In genomic region chr2:108719149-108720044, GRCh38 we compare ENCODE assay signal across 1 cellular context.
A peak's percentile ranks its signal among the peaks of the same experiment; 100 is the strongest.
TF ChIP-seq lines count a peak whose summit lies in the region.

Gene RANBP2 (plus strand): TSS chr2:108719482. CDS start chr2:108719607, 125 bp downstream.

TF ChIP-seq in HepG2, 621 proteins besides CTCF, POLR2A, EP300 and RAD21 (continued from another document and continues in another):
- TF ChIP-seq DBP (CRISPR knock-in tag; IDR thresholded peaks at IDR 0.05; ENCODE audit: not compliant biosample characterization): no peak
- peak; percentile 51 for TF ChIP-seq SKI (IDR thresholded peaks at IDR 0.05; ENCODE audit: partially characterized antibody)
- TF ChIP-seq ZNF782 (CRISPR knock-in tag; IDR thresholded peaks at IDR 0.05; ENCODE audit: borderline replicate concordance): peak; percentile 97
- peak; percentile 74; the same call in 1 of the 2 replicates for TF ChIP-seq ZNF138 (CRISPR knock-in tag; IDR thresholded peaks at IDR 0.05; ENCODE audit: low read depth)
- TF ChIP-seq, protein P1, sequence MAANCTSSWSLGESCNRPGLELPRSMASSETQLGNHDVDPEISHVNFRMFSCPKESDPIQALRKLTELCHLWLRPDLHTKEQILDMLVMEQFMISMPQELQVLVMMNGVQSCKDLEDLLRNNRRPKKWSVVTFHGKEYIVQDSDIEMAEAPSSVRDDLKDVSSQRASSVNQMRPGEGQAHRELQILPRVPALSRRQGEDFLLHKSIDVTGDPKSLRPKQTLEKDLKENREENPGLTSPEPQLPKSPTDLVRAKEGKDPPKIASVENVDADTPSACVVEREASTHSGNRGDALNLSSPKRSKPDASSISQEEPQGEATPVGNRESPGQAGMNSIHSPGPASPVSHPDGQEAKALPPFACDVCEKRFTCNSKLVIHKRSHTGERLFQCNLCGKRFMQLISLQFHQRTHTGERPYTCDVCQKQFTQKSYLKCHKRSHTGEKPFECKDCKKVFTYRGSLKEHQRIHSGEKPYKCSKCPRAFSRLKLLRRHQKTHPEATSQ (CRISPR knock-in tag; IDR thresholded peaks at IDR 0.05; ENCODE audit: borderline replicate concordance): peak; percentile 92
- no peak for TF ChIP-seq ZC3H4 (CRISPR knock-in tag; IDR thresholded peaks at IDR 0.05; ENCODE audit: borderline replicate concordance)
- peak; percentile 96 for TF ChIP-seq ZNF616 (CRISPR knock-in tag; IDR thresholded peaks at IDR 0.05; ENCODE audit: low read depth)
- 0 out of 2 replicates have a peak, but pooled peaks have one; percentile 13 for TF ChIP-seq ZNF121 (CRISPR knock-in tag; IDR thresholded peaks at IDR 0.05)
- TF ChIP-seq SPEN (CRISPR knock-in tag; IDR thresholded peaks at IDR 0.05; ENCODE audit: low read depth): peak; percentile 100
- 0 out of 2 replicates have a peak, but pooled peaks have one; percentile 81 for TF ChIP-seq ZNF672 (CRISPR knock-in tag; IDR thresholded peaks at IDR 0.05)
- TF ChIP-seq ZNF670 (CRISPR knock-in tag; IDR thresholded peaks at IDR 0.05; ENCODE audit: borderline replicate concordance): peak; percentile 98
- peak; percentile 89 for TF ChIP-seq ZNF781 (CRISPR knock-in tag; IDR thresholded peaks at IDR 0.05; ENCODE audit: borderline replicate concordance, not compliant biosample characterization)
- no peak; the same call in 1 of the 2 replicates for TF ChIP-seq ZNF326 (CRISPR knock-in tag; IDR thresholded peaks at IDR 0.05; ENCODE audit: borderline replicate concordance)
- peak; percentile 71; the same call in 1 of the 2 replicates for TF ChIP-seq ATAD3A (CRISPR knock-in tag; IDR thresholded peaks at IDR 0.05)
- no peak; the same call in 1 of the 2 replicates for TF ChIP-seq GLMP (CRISPR knock-in tag; IDR thresholded peaks at IDR 0.05; ENCODE audit: borderline replicate concordance)
- TF ChIP-seq ZNF772 (CRISPR knock-in tag; IDR thresholded peaks at IDR 0.05): peak; percentile 97
- TF ChIP-seq AKNA (CRISPR knock-in tag; IDR thresholded peaks at IDR 0.05; ENCODE audit: borderline replicate concordance): no peak; the same call in 1 of the 2 replicates
- TF ChIP-seq ARID2 (CRISPR knock-in tag; IDR thresholded peaks at IDR 0.05; ENCODE audit: borderline replicate concordance): peak; percentile 97
- peak; percentile 94 for TF ChIP-seq ZNF30 (CRISPR knock-in tag; IDR thresholded peaks at IDR 0.05)
- TF ChIP-seq ZNF747 (CRISPR knock-in tag; IDR thresholded peaks at IDR 0.05; ENCODE audit: borderline replicate concordance): peak; percentile 82; the same call in 1 of the 2 replicates
- TF ChIP-seq ZNF224 (CRISPR knock-in tag; IDR thresholded peaks at IDR 0.05): peak; percentile 86; the same call in 1 of the 2 replicates
- TF ChIP-seq ZXDC (CRISPR knock-in tag; IDR thresholded peaks at IDR 0.05): peak; percentile 98; the same call in 1 of the 2 replicates
- TF ChIP-seq YEATS2 (CRISPR knock-in tag; IDR thresholded peaks at IDR 0.05; ENCODE audit: borderline replicate concordance): peak; percentile 99
- TF ChIP-seq MNT (IDR thresholded peaks at IDR 0.05): peak; percentile 57; the same call in 1 of the 2 replicates
- no peak; the same call in 1 of the 2 replicates for TF ChIP-seq ZNF570 (CRISPR knock-in tag; IDR thresholded peaks at IDR 0.05; ENCODE audit: borderline replicate concordance)
- TF ChIP-seq EZH2 (conservative IDR thresholded peaks at IDR 0.05; ENCODE audit: low read depth, low read length): no peak
- TF ChIP-seq PRDM15 (CRISPR knock-in tag; IDR thresholded peaks at IDR 0.05): peak; percentile 72; the same call in 1 of the 2 replicates
- no peak for TF ChIP-seq SOX6 (IDR thresholded peaks at IDR 0.05)
- peak; percentile 84 for TF ChIP-seq SOX6 (CRISPR knock-in tag; IDR thresholded peaks at IDR 0.05)
- TF ChIP-seq ZBTB7A (CRISPR knock-in tag; IDR thresholded peaks at IDR 0.05): peak; percentile 95
- peak; percentile 77; the same call in 1 of the 2 replicates for TF ChIP-seq ZFP62 (CRISPR knock-in tag; IDR thresholded peaks at IDR 0.05)
- peak; percentile 96 for TF ChIP-seq ATF2 (CRISPR knock-in tag; IDR thresholded peaks at IDR 0.05)
- peak; percentile 87; the same call in 1 of the 2 replicates for TF ChIP-seq ZNF512B (CRISPR knock-in tag; IDR thresholded peaks at IDR 0.05; ENCODE audit: borderline replicate concordance)
- TF ChIP-seq ZC3H13 (CRISPR knock-in tag; IDR thresholded peaks at IDR 0.05): peak; percentile 64; the same call in 1 of the 2 replicates
- no peak for TF ChIP-seq ZNF354B (CRISPR knock-in tag; IDR thresholded peaks at IDR 0.05)
- TF ChIP-seq ZFP90 (CRISPR knock-in tag; IDR thresholded peaks at IDR 0.05; ENCODE audit: borderline replicate concordance): peak; percentile 99
- peak; percentile 98 for TF ChIP-seq AHR (CRISPR knock-in tag; IDR thresholded peaks at IDR 0.05)
